In genomic region chr4:7971159-7971631, GRCh38 we compare ENCODE assay signal across 13 cellular contexts. TPM values are rescaled to one million over a fixed set of nuclear protein-coding genes. Genes with fewer than 3 reads are reported as not detected.
DNase-seq lines count a peak whose midpoint lies in the region; ATAC-seq, FAIRE-seq and TF ChIP-seq lines count a peak whose summit lies in the region.
"Had no signal": no experiment of that assay in that cellular context is flagged by ENCODE, and none has a peak within 500 bp of the region (broad histone marks: within the 10 kb centered on the region; RNA-seq: fewer than 3 reads in every experiment).

No MANE protein-coding gene starts in this region.

- no peaks in the 10 kb centered on the region for H4K20me1 ChIP-seq in hepatocyte (ENCODE audit: insufficient read depth, poor library complexity, severe bottlenecking)

- no peaks in the 10 kb centered on the region for H3K27me3 Mint-ChIP-seq in activated CD8-positive, alpha-beta T cell treated with anti-CD3 and anti-CD28 coated beads, Interleukin-2, amount 10 ng/mL, durations not matched to agents 7 days and 5 days (ENCODE audit: low read depth)

- no peaks in the 10 kb centered on the region for H3K9me3 ChIP-seq in HEK293 (ENCODE audit: control insufficient read depth, insufficient read depth, low read depth, low read length)
- no peaks in the 10 kb centered on the region for H3K9me3 ChIP-seq in hepatocyte (ENCODE audit: low read depth)
- no peaks in the 10 kb centered on the region for H3K9me3 ChIP-seq in small intestine (ENCODE audit: control insufficient read depth, low read depth)
- H3K9me3 ChIP-seq: SJCRH30 had no signal

- no peak overlapping the region for H2AFZ ChIP-seq in hepatocyte

- H3K4me3 ChIP-seq in HEK293 (ENCODE audit: low read depth, low read length), result no peak overlapping the region
- H3K4me3 ChIP-seq in hepatocyte, result no peak overlapping the region
- no peak overlapping the region for H3K4me3 ChIP-seq in small intestine (ENCODE audit: low read depth in 1 of 2, low read length in 2 of 2)
- H3K4me3 ChIP-seq: cardiac muscle cell, SJCRH30 had no signal

- CTCF ChIA-PET in HEK293 (lab: Yijun Ruan, JAX), result no interaction called here
- CTCF ChIA-PET in activated CD8-positive, alpha-beta T cell treated with anti-CD3 and anti-CD28 coated beads, Interleukin-2, amount 10 ng/mL, durations not matched to agents 7 days and 5 days (lab: Charles Lee), result no interaction called here

- H3K36me3 ChIP-seq in HEK293 (ENCODE audit: control insufficient read depth in 2 of 2, insufficient read depth in 1 of 2, low read length in 2 of 2) (no peaks in the 10 kb centered on the region), hepatocyte (replicated peaks; ENCODE audit: insufficient read depth, low read depth) (no peaks in the 10 kb centered on the region), small intestine (ENCODE audit: control insufficient read depth in 2 of 2, insufficient read depth in 2 of 2, low read length in 2 of 2) (no peaks in the 10 kb centered on the region)
- H3K36me3 ChIP-seq: cardiac muscle cell, SJCRH30 had no signal

- H3K79me2 ChIP-seq in hepatocyte, result no peaks in the 10 kb centered on the region

- WGBS in hepatocyte (ENCODE audit: low lambda C conversion rate, missing lambda C conversion rate), result 91% methylated on average over 2 of the region's 2 CpGs
- 50 to 57% (median 53%) methylated on average over 2 of the region's 2 CpGs for WGBS in small intestine, 3 donors

- H3K4me1 ChIP-seq in HEK293 (ENCODE audit: control insufficient read depth, insufficient read depth, low read length) (no peaks in the 10 kb centered on the region), hepatocyte (ENCODE audit: insufficient read depth) (peaks cover 35% of the 10 kb centered on the region), small intestine (ENCODE audit: control insufficient read depth in 2 of 2, insufficient read depth in 1 of 2, low read depth in 1 of 2, low read length in 1 of 2) (peaks cover 2 to 7% of the 10 kb centered on the region in 2 donors)

- H3K4me3 Mint-ChIP-seq in activated CD8-positive, alpha-beta T cell treated with anti-CD3 and anti-CD28 coated beads, Interleukin-2, amount 10 ng/mL, durations not matched to agents 7 days and 5 days, result peak overlapping the region; percentile 80

- no peaks in the 10 kb centered on the region for H3K27me3 ChIP-seq in hepatocyte
- no peaks in the 10 kb centered on the region for H3K27me3 ChIP-seq in small intestine (ENCODE audit: control insufficient read depth in 2 of 2, insufficient read depth in 2 of 2, low read length in 2 of 2)
- H3K27me3 ChIP-seq: cardiac muscle cell had no signal

- H3K4me2 ChIP-seq in hepatocyte, result peak overlapping the region; percentile 59
- H3K4me2 ChIP-seq: KMS-11 had no signal

- no peak for DNase-seq in activated CD8-positive, alpha-beta T cell treated with anti-CD3 and anti-CD28 coated beads, Interleukin-2, amount 10 ng/mL, durations not matched to agents 7 days and 5 days
- DNase-seq in hepatocyte (ENCODE audit: low spot score), result no peak
- DNase-seq in small intestine, result no peak
- no peak for DNase-seq in SW 1271 (lab: John Stamatoyannopoulos, UW)
- no peak for DNase-seq in DMS53 treated with DMSO at 0.1 percent for 48 hours (lab: John Stamatoyannopoulos, UW; ENCODE audit: unreplicated experiment)
- DNase-seq in DMS79 (lab: John Stamatoyannopoulos, UW), result no peak
- DNase-seq: activated CD4-positive, alpha-beta T cell treated with anti-CD3 and anti-CD28 coated beads, Interleukin-2, amount 50 U/mL, for 48 hours; DMS53; SJCRH30; stimulated activated CD8-positive, alpha-beta memory T cell treated with anti-CD3 and anti-CD28 coated beads, Interleukin-4, amount 100 ng/mL, for 48 hours had no signal

- H3K27ac ChIP-seq in HEK293 (ENCODE audit: extremely low read depth, low read depth, low read length) (no peak overlapping the region), hepatocyte (peak overlapping the region; percentile 97), small intestine (ENCODE audit: low read depth in 1 of 2, low read length in 1 of 2) (peak overlapping the region; percentile 27 to 90)
- H3K27ac ChIP-seq: KMS-11, SJCRH30 had no signal

- TF ChIP-seq CTCF in HEK293 (tag by site-specific recombination; IDR thresholded peaks at IDR 0.05) (no peak), hepatocyte (IDR thresholded peaks at IDR 0.05; ENCODE audit: poor library complexity) (no peak)

- peaks cover 52% of the 10 kb centered on the region for H3K4me1 Mint-ChIP-seq in activated CD8-positive, alpha-beta T cell treated with anti-CD3 and anti-CD28 coated beads, Interleukin-2, amount 10 ng/mL, durations not matched to agents 7 days and 5 days (ENCODE audit: low read depth)

- peak overlapping the region; percentile 94 for H3K27ac Mint-ChIP-seq in activated CD8-positive, alpha-beta T cell treated with anti-CD3 and anti-CD28 coated beads, Interleukin-2, amount 10 ng/mL, durations not matched to agents 7 days and 5 days

- no peaks in the 10 kb centered on the region for H3K9me3 Mint-ChIP-seq in activated CD8-positive, alpha-beta T cell treated with anti-CD3 and anti-CD28 coated beads, Interleukin-2, amount 10 ng/mL, durations not matched to agents 7 days and 5 days (ENCODE audit: insufficient read depth)

- H3K9me2 ChIP-seq in hepatocyte (replicated peaks; ENCODE audit: insufficient read depth), result no peaks in the 10 kb centered on the region

- no peak for ATAC-seq in activated CD8-positive, alpha-beta T cell treated with anti-CD3 and anti-CD28 coated beads, Interleukin-2, amount 10 ng/mL, durations not matched to agents 7 days and 5 days

- POLR2A ChIA-PET in HEK293 (lab: Yijun Ruan, JAX), result no interaction called here
- POLR2A ChIA-PET in activated CD8-positive, alpha-beta T cell treated with anti-CD3 and anti-CD28 coated beads, Interleukin-2, amount 10 ng/mL, durations not matched to agents 7 days and 5 days (lab: Charles Lee), result interaction anchor here (0.6 to 1.3 kb wide), 3 partner anchors 16 to 152 kb away, joined by 3 to 4 read pairs (median 4); no protein-coding TSS in a partner anchor

- peaks cover 7% of the 10 kb centered on the region for H3K36me3 Mint-ChIP-seq in activated CD8-positive, alpha-beta T cell treated with anti-CD3 and anti-CD28 coated beads, Interleukin-2, amount 10 ng/mL, durations not matched to agents 7 days and 5 days (ENCODE audit: low read depth)

- no peak for FAIRE-seq in small intestine (lab: Jason Lieb, UNC)

TF ChIP-seq in HEK293, 187 proteins besides CTCF, POLR2A, EP300 and RAD21:
- TF ChIP-seq ZNF280C (tag by site-specific recombination; IDR thresholded peaks at IDR 0.05) (no peak), ZBTB11 (tag by site-specific recombination; conservative IDR thresholded peaks at IDR 0.05; ENCODE audit: low read depth) (no peak), YY1 (tag by site-specific recombination; IDR thresholded peaks at IDR 0.05) (no peak), ZIC2 (tag by site-specific recombination; IDR thresholded peaks at IDR 0.05) (peak; percentile 36; the same call in 1 of the 2 replicates), ZFP37 (tag by site-specific recombination; IDR thresholded peaks at IDR 0.05) (no peak)

RNA-seq across cellular contexts. Expression of gene AFAP1, which starts 31.5 kb away (rescaled TPM):
- total RNA-seq in activated CD8-positive, alpha-beta T cell treated with anti-CD3 and anti-CD28 coated beads, Interleukin-2, amount 10 ng/mL, durations not matched to agents 7 days and 5 days, result 1 to 10 TPM; 5.3 to 6.2 TPM
- total RNA-seq in hepatocyte, result 12.6 and 16.2 TPM in 2 replicates
- 6.9 and 9.3 TPM in 2 replicates for polyA plus RNA-seq in hepatocyte
- 1 to 10 TPM; 2.2 to 9.6 (median 3.8) TPM for polyA plus RNA-seq in small intestine
